9 cellular contexts compared by ENCODE assay signal in the genomic region with DNA sequence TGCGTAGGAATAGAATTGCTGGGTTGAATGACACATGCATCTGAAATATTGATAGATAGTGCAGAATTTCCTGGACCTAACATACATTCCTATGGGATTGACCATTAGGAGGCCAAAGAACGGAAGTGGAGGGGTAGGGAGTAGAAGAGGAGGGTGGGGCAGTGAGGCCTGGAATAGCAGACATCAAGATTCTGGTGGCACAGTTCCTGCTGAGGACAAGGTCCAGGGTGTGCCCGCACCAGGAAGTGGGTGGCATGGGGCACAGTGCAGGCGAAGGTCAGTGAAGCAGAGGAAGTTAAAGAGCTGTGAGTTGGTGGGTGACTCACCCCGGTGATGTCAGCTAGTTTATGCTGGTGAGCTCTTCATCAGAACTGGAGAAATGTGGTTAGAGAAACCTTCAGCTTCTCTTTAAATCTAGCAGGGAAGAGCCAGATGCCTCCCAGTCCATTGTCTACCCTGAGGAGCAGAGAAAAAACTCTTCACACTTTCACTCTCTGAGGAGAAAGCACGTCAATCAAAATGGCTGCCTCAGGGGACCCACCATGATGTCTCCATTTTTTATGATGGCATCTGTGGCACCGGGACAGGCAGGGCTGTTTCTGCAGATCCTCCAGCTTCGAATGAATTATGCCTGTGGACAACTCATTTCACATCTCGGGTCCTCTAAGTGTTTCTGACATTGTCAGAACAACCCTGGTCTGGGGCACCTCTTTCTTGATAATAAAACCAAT. TPM values are rescaled to one million over a fixed set of nuclear protein-coding genes. Genes with fewer than 3 reads are reported as not detected.
A peak's percentile ranks its signal among the peaks of the same experiment; 100 is the strongest.
DNase-seq lines count a peak whose midpoint lies in the region; ATAC-seq, FAIRE-seq and TF ChIP-seq lines count a peak whose summit lies in the region.
"Had no signal": no experiment of that assay in that cellular context is flagged by ENCODE, and none has a peak within 500 bp of the region (broad histone marks: within the 10 kb centered on the region; RNA-seq: fewer than 3 reads in every experiment).

No MANE protein-coding gene starts in this region.

- FAIRE-seq in GM12891 (lab: Jason Lieb, UNC) (no peak), GM19239 (lab: Jason Lieb, UNC) (no peak)

- TF ChIP-seq CTCF in liver (IDR thresholded peaks at IDR 0.05; ENCODE audit: low read depth, low read length, missing input control) (no peak), endothelial cell (IDR thresholded peaks at IDR 0.05; ENCODE audit: unreplicated experiment) (no peak)

- WGBS in liver: 46% methylated on average over 9 of the region's 9 CpGs

- H3K4me1 ChIP-seq in liver (ENCODE audit: control insufficient read depth in 4 of 4, insufficient read depth in 4 of 4, low read length in 3 of 4): peaks cover 5 to 38% (median 30%) of the 10 kb centered on the region in 4 donors

- peak; percentile 37 to 64 for TF ChIP-seq RAD21 in liver (IDR thresholded peaks at IDR 0.05)

- ATAC-seq in HG03432 (IDR thresholded peaks at IDR 0.05; ENCODE audit: unreplicated experiment): peak; percentile 92

- no peak overlapping the region for H3K4me3 Mint-ChIP-seq in endothelial cell (ENCODE audit: unreplicated experiment)

- no peak overlapping the region for H3K9ac ChIP-seq in liver (ENCODE audit: low read depth in 1 of 2, low read length in 2 of 2)

- no peaks in the 10 kb centered on the region for H3K9me3 ChIP-seq in liver (ENCODE audit: control insufficient read depth in 4 of 4, low read length in 3 of 4)

- H3K27ac ChIP-seq in liver (ENCODE audit: low read depth in 1 of 2, low read length in 2 of 2): peak overlapping the region; percentile 37 to 67
- H3K27ac ChIP-seq: SK-N-MC had no signal

- H3K9me3 Mint-ChIP-seq in endothelial cell (ENCODE audit: unreplicated experiment): no peaks in the 10 kb centered on the region

- H3K27me3 ChIP-seq in liver (ENCODE audit: control insufficient read depth in 4 of 4, insufficient read depth in 4 of 4, low read length in 3 of 4): no peaks in the 10 kb centered on the region

- H3K4me3 ChIP-seq in liver (ENCODE audit: low read depth in 1 of 3, low read length in 3 of 3): no peak overlapping the region
- H3K4me3 ChIP-seq: SK-N-MC had no signal

- H3K4me1 Mint-ChIP-seq in endothelial cell (ENCODE audit: unreplicated experiment): peaks cover 31% of the 10 kb centered on the region

- no peak overlapping the region for H3K27ac Mint-ChIP-seq in endothelial cell (ENCODE audit: unreplicated experiment)

- peaks cover 2% of the 10 kb centered on the region for H3K27me3 Mint-ChIP-seq in endothelial cell (ENCODE audit: unreplicated experiment)

- DNase-seq in GM12891 (ENCODE audit: insufficient read length, low spot score) (no peak), T-helper 2 cell (peak in 3 of 5 experiments; percentile 37 to 92 (median 53)), amniotic stem cell (lab: John Stamatoyannopoulos, UW) (peak; percentile 51), endothelial cell (ENCODE audit: low spot score) (no peak), GM19239 (ENCODE audit: insufficient read length, low spot score) (no peak)
- peak; percentile 62 to 68 for DNase-seq in stimulated activated CD8-positive, alpha-beta memory T cell treated with anti-CD3 and anti-CD28 coated beads, Interleukin-2, amount 100 ng/mL, for 48 hours (ENCODE audit: low read depth in 2 of 2)

- H3K36me3 ChIP-seq in liver (ENCODE audit: control insufficient read depth in 4 of 4, insufficient read depth in 3 of 4, low read depth in 1 of 4, low read length in 3 of 4): no peaks in the 10 kb centered on the region

- no peaks in the 10 kb centered on the region for H3K36me3 Mint-ChIP-seq in endothelial cell (ENCODE audit: low read depth, unreplicated experiment)

- TF ChIP-seq POLR2A in GM12891 (IDR thresholded peaks at IDR 0.05; ENCODE audit: low read depth, low read length): no peak

TF ChIP-seq in GM12891, 5 proteins besides CTCF, POLR2A, EP300 and RAD21:
- TF ChIP-seq POU2F2 (IDR thresholded peaks at IDR 0.05; ENCODE audit: low read depth, low read length): no peak
- 0 out of 2 replicates have a peak, but pooled peaks have one; percentile 17 for TF ChIP-seq SPI1 (IDR thresholded peaks at IDR 0.05; ENCODE audit: low read depth, low read length)

TF ChIP-seq in liver, 16 proteins besides CTCF, POLR2A, EP300 and RAD21:
- TF ChIP-seq, protein P1, sequence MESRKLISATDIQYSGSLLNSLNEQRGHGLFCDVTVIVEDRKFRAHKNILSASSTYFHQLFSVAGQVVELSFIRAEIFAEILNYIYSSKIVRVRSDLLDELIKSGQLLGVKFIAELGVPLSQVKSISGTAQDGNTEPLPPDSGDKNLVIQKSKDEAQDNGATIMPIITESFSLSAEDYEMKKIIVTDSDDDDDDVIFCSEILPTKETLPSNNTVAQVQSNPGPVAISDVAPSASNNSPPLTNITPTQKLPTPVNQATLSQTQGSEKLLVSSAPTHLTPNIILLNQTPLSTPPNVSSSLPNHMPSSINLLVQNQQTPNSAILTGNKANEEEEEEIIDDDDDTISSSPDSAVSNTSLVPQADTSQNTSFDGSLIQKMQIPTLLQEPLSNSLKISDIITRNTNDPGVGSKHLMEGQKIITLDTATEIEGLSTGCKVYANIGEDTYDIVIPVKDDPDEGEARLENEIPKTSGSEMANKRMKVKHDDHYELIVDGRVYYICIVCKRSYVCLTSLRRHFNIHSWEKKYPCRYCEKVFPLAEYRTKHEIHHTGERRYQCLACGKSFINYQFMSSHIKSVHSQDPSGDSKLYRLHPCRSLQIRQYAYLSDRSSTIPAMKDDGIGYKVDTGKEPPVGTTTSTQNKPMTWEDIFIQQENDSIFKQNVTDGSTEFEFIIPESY (IDR thresholded peaks at IDR 0.05): no peak
- TF ChIP-seq YY1 (IDR thresholded peaks at IDR 0.05) (peak; percentile 49), NR2F2 (IDR thresholded peaks at IDR 0.05) (peak; percentile 73), GABPA (IDR thresholded peaks at IDR 0.05 in 1 of 2, conservative IDR thresholded peaks at IDR 0.05 in 1 of 2) (peak in 1 of 2 donors; percentile 78), SP1 (IDR thresholded peaks at IDR 0.05) (peak; percentile 95), JUND (IDR thresholded peaks at IDR 0.05) (peak; percentile 97 to 98), HNF4A (conservative IDR thresholded peaks at IDR 0.05) (peak; percentile 92 to 96), RXRA (IDR thresholded peaks at IDR 0.05) (peak; percentile 89 to 92), EGR1 (IDR thresholded peaks at IDR 0.05; ENCODE audit: low read depth in 2 of 2) (peak in 1 of 2 donors; percentile 83), TAF1 (conservative IDR thresholded peaks at IDR 0.05) (no peak), FOXA1 (IDR thresholded peaks at IDR 0.05) (no peak), FOXA2 (IDR thresholded peaks at IDR 0.05) (peak; percentile 7), HNF4G (IDR thresholded peaks at IDR 0.05) (peak; percentile 86)
- TF ChIP-seq, protein P2, sequence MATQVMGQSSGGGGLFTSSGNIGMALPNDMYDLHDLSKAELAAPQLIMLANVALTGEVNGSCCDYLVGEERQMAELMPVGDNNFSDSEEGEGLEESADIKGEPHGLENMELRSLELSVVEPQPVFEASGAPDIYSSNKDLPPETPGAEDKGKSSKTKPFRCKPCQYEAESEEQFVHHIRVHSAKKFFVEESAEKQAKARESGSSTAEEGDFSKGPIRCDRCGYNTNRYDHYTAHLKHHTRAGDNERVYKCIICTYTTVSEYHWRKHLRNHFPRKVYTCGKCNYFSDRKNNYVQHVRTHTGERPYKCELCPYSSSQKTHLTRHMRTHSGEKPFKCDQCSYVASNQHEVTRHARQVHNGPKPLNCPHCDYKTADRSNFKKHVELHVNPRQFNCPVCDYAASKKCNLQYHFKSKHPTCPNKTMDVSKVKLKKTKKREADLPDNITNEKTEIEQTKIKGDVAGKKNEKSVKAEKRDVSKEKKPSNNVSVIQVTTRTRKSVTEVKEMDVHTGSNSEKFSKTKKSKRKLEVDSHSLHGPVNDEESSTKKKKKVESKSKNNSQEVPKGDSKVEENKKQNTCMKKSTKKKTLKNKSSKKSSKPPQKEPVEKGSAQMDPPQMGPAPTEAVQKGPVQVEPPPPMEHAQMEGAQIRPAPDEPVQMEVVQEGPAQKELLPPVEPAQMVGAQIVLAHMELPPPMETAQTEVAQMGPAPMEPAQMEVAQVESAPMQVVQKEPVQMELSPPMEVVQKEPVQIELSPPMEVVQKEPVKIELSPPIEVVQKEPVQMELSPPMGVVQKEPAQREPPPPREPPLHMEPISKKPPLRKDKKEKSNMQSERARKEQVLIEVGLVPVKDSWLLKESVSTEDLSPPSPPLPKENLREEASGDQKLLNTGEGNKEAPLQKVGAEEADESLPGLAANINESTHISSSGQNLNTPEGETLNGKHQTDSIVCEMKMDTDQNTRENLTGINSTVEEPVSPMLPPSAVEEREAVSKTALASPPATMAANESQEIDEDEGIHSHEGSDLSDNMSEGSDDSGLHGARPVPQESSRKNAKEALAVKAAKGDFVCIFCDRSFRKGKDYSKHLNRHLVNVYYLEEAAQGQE (IDR thresholded peaks at IDR 0.05): peak; percentile 19
- TF ChIP-seq, protein P3, sequence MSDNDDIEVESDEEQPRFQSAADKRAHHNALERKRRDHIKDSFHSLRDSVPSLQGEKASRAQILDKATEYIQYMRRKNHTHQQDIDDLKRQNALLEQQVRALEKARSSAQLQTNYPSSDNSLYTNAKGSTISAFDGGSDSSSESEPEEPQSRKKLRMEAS (IDR thresholded peaks at IDR 0.05): peak; percentile 82
- TF ChIP-seq, protein P4, sequence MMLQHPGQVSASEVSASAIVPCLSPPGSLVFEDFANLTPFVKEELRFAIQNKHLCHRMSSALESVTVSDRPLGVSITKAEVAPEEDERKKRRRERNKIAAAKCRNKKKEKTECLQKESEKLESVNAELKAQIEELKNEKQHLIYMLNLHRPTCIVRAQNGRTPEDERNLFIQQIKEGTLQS (IDR thresholded peaks at IDR 0.05): peak; percentile 92

RNA-seq across cellular contexts. Expression of a gene that starts 55.9 kb away (rescaled TPM):
- not detected for polyA plus RNA-seq in GM12891 (2012; ENCODE audit: low read depth, missing spikeins)
- total RNA-seq in liver (under 1 TPM in 1 of 2 donors, not detected in 1; 0.17 TPM), endothelial cell (ENCODE audit: unreplicated experiment) (not detected)
- polyA plus RNA-seq in liver: not detected

Comparison
In these comparisons a context has a peak if more than half of its experiments do, and no peak if none do; other contexts are left out.
1. DNase-seq: peak in T-helper 2 cell (3 of 5), amniotic stem cell (single experiment) and stimulated activated CD8-positive, alpha-beta memory T cell treated with anti-CD3 and anti-CD28 coated beads, Interleukin-2, amount 100 ng/mL, for 48 hours (2 of 2); none in GM12891 (single experiment), endothelial cell (single experiment) and GM19239 (single experiment).